Comparison of ENCODE assay signal across 8 cellular contexts in the genomic region with DNA sequence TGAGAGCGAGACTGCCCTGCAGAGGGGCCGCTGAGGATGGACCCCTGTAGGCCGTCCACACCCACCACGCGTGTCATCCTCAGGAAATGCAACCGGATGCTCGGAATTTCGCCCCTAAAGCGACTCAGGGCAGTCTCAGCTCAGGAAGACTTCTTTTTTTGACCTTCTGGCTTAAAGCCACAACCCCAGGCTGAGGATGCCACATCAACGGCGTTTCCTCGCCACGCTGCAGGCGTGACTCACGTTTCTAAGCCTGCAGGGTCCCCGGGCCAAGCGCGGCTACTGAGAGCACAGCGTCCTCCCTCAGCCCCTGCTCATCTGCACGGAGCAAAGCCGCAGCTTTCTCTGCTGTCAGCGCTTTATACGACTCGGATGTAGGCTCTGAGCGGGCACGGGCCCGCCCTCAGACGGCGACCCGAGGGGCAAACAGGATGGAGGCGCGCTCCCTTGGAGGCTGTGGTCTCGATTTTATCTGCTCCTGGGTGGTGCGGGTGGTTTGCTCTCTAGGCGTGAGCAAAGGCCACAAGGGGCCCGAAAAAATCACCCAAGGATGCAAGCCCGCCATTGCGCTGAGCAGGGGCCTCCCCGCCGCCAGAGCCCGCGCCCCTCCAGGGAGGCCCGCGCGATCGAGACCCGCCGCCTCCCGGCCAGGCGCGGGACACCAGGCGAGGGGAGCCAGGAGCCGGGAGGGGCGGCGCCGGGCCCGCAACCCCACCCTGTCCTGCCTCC. TPM values are rescaled to one million over a fixed set of nuclear protein-coding genes. Genes with fewer than 3 reads are reported as not detected.
DNase-seq lines count a peak whose midpoint lies in the region; ATAC-seq, FAIRE-seq and TF ChIP-seq lines count a peak whose summit lies in the region.

No MANE protein-coding gene starts in this region.

- no peak for FAIRE-seq in HepG2 (lab: Jason Lieb, UNC)

- TF ChIP-seq POLR2A in HepG2 (IDR thresholded peaks at IDR 0.05; ENCODE audit: insufficient read depth in 1 of 2, low read depth in 2 of 2, low read length in 2 of 2), result no peak

- H3K9ac ChIP-seq in liver (ENCODE audit: low read depth in 1 of 2, low read length in 2 of 2), result peak overlapping the region; percentile 61 to 90
- no peak overlapping the region for H3K9ac ChIP-seq in HepG2 (ENCODE audit: insufficient read depth, low read depth, low read length)
- peak overlapping the region; percentile 54 for H3K9ac ChIP-seq in endodermal cell (ENCODE audit: extremely low read depth, low read length, poor library complexity, severe bottlenecking)

- H3K4me3 Mint-ChIP-seq in endodermal cell, result peak overlapping the region; percentile 64

- TF ChIP-seq RAD21 in liver (IDR thresholded peaks at IDR 0.05) (peak; percentile 14 to 44), HepG2 (CRISPR knock-in tag; IDR thresholded peaks at IDR 0.05) (no peak)

- peaks cover 0 to 13% (median 5%) of the 10 kb centered on the region in 4 donors for H3K36me3 ChIP-seq in liver (ENCODE audit: control insufficient read depth in 4 of 4, insufficient read depth in 3 of 4, low read depth in 1 of 4, low read length in 3 of 4)
- H3K36me3 ChIP-seq in HepG2 (replicated peaks in 1 of 2; ENCODE audit: control insufficient read depth in 1 of 2, insufficient read depth in 2 of 2, low read length in 2 of 2), result no peaks in the 10 kb centered on the region
- peaks cover 7% of the 10 kb centered on the region for H3K36me3 ChIP-seq in endodermal cell (ENCODE audit: control insufficient read depth, insufficient read depth, low read length)
- no peaks in the 10 kb centered on the region for H3K36me3 ChIP-seq in mucosa of descending colon (ENCODE audit: low read depth)

- DNase-seq in HepG2 (ENCODE audit: low spot score) (no peak), NCI-H226 (peak; percentile 46), endodermal cell (peak; percentile 80), mucosa of descending colon (peak; percentile 66 to 88 (median 78))
- peak; percentile 64 to 72 (median 65) for DNase-seq in activated CD8-positive, alpha-beta memory T cell treated with anti-CD3 and anti-CD28 coated beads for 48 hours (ENCODE audit: low read depth in 2 of 3, low spot score in 2 of 3)
- peak; percentile 78 for DNase-seq in stimulated activated CD8-positive, alpha-beta memory T cell treated with anti-CD3 and anti-CD28 coated beads, Interleukin-4, amount 100 ng/mL, for 24 hours (ENCODE audit: low read depth)

- peak overlapping the region; percentile 49 to 76 (median 69) for H3K4me3 ChIP-seq in liver (ENCODE audit: low read depth in 1 of 3, low read length in 3 of 3)
- no peak overlapping the region for H3K4me3 ChIP-seq in HepG2 (replicated peaks in 1 of 3; ENCODE audit: insufficient read depth in 1 of 3, low read depth in 2 of 3, low read length in 3 of 3)
- H3K4me3 ChIP-seq in endodermal cell (ENCODE audit: low read length), result peak overlapping the region; percentile 84
- H3K4me3 ChIP-seq in mucosa of descending colon, result peak overlapping the region; percentile 30

- in situ Hi-C loops in HepG2 (cut with HindIII; ENCODE audit: extremely low pct_ligation_motif_present, low pct_unique_long_range_greater_than_20kb), result no loop called here

- no peak overlapping the region for H2AFZ ChIP-seq in HepG2 (ENCODE audit: low read length)

- H3K79me2 ChIP-seq in HepG2 (ENCODE audit: insufficient read depth, low read length), result no peaks in the 10 kb centered on the region

- H3K4me2 ChIP-seq in HepG2 (ENCODE audit: low read depth, low read length), result no peak overlapping the region

- no peaks in the 10 kb centered on the region for H4K20me1 ChIP-seq in HepG2 (ENCODE audit: insufficient read depth, low read length)

- CTCF ChIA-PET in HepG2 (lab: Yijun Ruan, JAX; ENCODE audit: low intra/inter-chr PET ratio, low total read pairs), result no interaction called here

- H3K4me1 ChIP-seq in liver (ENCODE audit: control insufficient read depth in 4 of 4, insufficient read depth in 4 of 4, low read length in 3 of 4) (peaks cover 2 to 35% (median 7%) of the 10 kb centered on the region in 4 donors), HepG2 (ENCODE audit: insufficient read depth, low read length) (no peaks in the 10 kb centered on the region), endodermal cell (ENCODE audit: control insufficient read depth, insufficient read depth, low read length) (peaks cover 13% of the 10 kb centered on the region), mucosa of descending colon (ENCODE audit: low read depth) (peaks cover 25% of the 10 kb centered on the region)

- WGBS in liver, result under 1% methylated on average over 57 of the region's 57 CpGs
- 84% methylated on average over 47 of the region's 57 CpGs for WGBS in HepG2 (ENCODE audit: low lambda C conversion rate)
- WGBS in endodermal cell (ENCODE audit: insufficient coverage in 1 of 2, insufficient read length in 1 of 2), 2 experiments, result 12 to 24% methylated on average over 25 to 57 of the region's 57 CpGs

- POLR2A ChIA-PET in HepG2 (lab: Yijun Ruan, JAX), result no interaction called here

- peak overlapping the region; percentile 68 for H3K27ac Mint-ChIP-seq in endodermal cell

- H3K9me3 Mint-ChIP-seq in endodermal cell, result no peaks in the 10 kb centered on the region

- no peak for TF ChIP-seq EP300 in HepG2 (IDR thresholded peaks at IDR 0.05; ENCODE audit: low read depth in 2 of 2, low read length in 2 of 2)
- no peak for TF ChIP-seq EP300 in HepG2 (CRISPR knock-in tag; IDR thresholded peaks at IDR 0.05; ENCODE audit: borderline replicate concordance)

- H3K4me1 Mint-ChIP-seq in endodermal cell, result peaks cover 33% of the 10 kb centered on the region

- no peak; the same call in 2 of the 3 replicates for ATAC-seq in HepG2
- peak; percentile 40 for ATAC-seq in HG02970 (IDR thresholded peaks at IDR 0.05; ENCODE audit: low FRiP score, unreplicated experiment)
- ATAC-seq in mucosa of descending colon, result peak; percentile 53

- H3K27me3 ChIP-seq in liver (ENCODE audit: control insufficient read depth in 4 of 4, insufficient read depth in 4 of 4, low read length in 3 of 4), result no peaks in the 10 kb centered on the region
- peaks cover 0 to 26% of the 10 kb centered on the region in 2 experiments; a peak in 4 of 5 replicates for H3K27me3 ChIP-seq in HepG2 (ENCODE audit: control insufficient read depth in 1 of 2, insufficient read depth in 2 of 2, low read length in 2 of 2)
- H3K27me3 ChIP-seq in endodermal cell (ENCODE audit: control insufficient read depth, insufficient read depth, low read length, poor library complexity, severe bottlenecking), result no peaks in the 10 kb centered on the region

- BruUV-seq in HepG2 (replicated peaks; lab: Mats Ljungman, UMichigan), result no TSS peak

- H3K27me3 Mint-ChIP-seq in endodermal cell (ENCODE audit: insufficient read depth), result peaks cover 3% of the 10 kb centered on the region

- H3K9me3 ChIP-seq in liver (ENCODE audit: control insufficient read depth in 4 of 4, low read length in 3 of 4) (no peaks in the 10 kb centered on the region), HepG2 (ENCODE audit: low read length) (no peaks in the 10 kb centered on the region), endodermal cell (ENCODE audit: control insufficient read depth, low read length) (no peaks in the 10 kb centered on the region), mucosa of descending colon (no peaks in the 10 kb centered on the region)

- H3K27ac ChIP-seq in liver (ENCODE audit: low read depth in 1 of 2, low read length in 2 of 2) (peak overlapping the region; percentile 97 to 98), HepG2 (ENCODE audit: extremely low read length, insufficient read depth, low read length) (no peak overlapping the region), endodermal cell (ENCODE audit: low read depth, low read length) (peak overlapping the region; percentile 88)

- peak; percentile 48 for TF ChIP-seq CTCF in liver (IDR thresholded peaks at IDR 0.05; ENCODE audit: low read depth, low read length, missing input control)
- no peak for TF ChIP-seq CTCF in HepG2 (CRISPR knock-in tag; IDR thresholded peaks at IDR 0.05)
- TF ChIP-seq CTCF in endodermal cell (conservative IDR thresholded peaks at IDR 0.05), result peak; percentile 69
- TF ChIP-seq CTCF in mucosa of descending colon (IDR thresholded peaks at IDR 0.05), result peak; percentile 18

- H3K36me3 Mint-ChIP-seq in endodermal cell (ENCODE audit: low read depth), result peaks cover 15% of the 10 kb centered on the region

- intact Hi-C loops in HepG2 (cut with micrococcal nuclease; ENCODE audit: unreplicated experiment), result no loop called here
- intact Hi-C loops in mucosa of descending colon (cut with DNase I, micrococcal nuclease), result no loop called here

RNA-seq across cellular contexts. Expression of gene INSIG1, which starts 0.7 kb away (rescaled TPM):
- total RNA-seq in liver (100 to 1,000 TPM; 118 to 204 TPM), HepG2 (2016; rRNA removed; fragmentation: Illumina TruSeq; extraction: Trizol) (0.11 and 0.20 TPM in 2 replicates), endodermal cell (10 to 100 TPM; 27.2 to 36.9 TPM), mucosa of descending colon (10 to 100 TPM; 40.1 to 85.1 (median 83.2) TPM)
- polyA plus RNA-seq in liver (100 to 1,000 TPM; 182 to 219 TPM), HepG2 (2011; rRNA removed) (0.07 and 0.16 TPM in 2 replicates)
- total RNA-seq in HepG2 (2016; cell fraction: cytosol; rRNA removed; fragmentation: Illumina TruSeq; extraction: Trizol; ENCODE audit: low read depth), result 0.26 TPM in 1 of 2 replicates, not detected in the other
- total RNA-seq in HepG2 (2016; cell fraction: insoluble cytoplasmic fraction; rRNA removed; fragmentation: Illumina TruSeq; extraction: Trizol), result 0.09 and 0.13 TPM in 2 replicates
- total RNA-seq in HepG2 (2016; cell fraction: membrane; rRNA removed; fragmentation: Illumina TruSeq; extraction: Trizol), result 0.09 and 0.48 TPM in 2 replicates
- total RNA-seq in HepG2 (2016; cell fraction: nucleus; rRNA removed; fragmentation: Illumina TruSeq; extraction: Trizol), result not detected in 2 replicates
- polyA plus RNA-seq in HepG2 (2011; cell fraction: cytosol; rRNA removed), result 0.10 and 0.17 TPM in 2 replicates
- 0.10 and 0.23 TPM in 2 replicates for polyA plus RNA-seq in HepG2 (2011; cell fraction: nucleus; rRNA removed)
- 0.08 and 0.17 TPM in 2 replicates for polyA plus RNA-seq in HepG2 (2012)
- 0.03 TPM in 1 of 2 replicates, not detected in the other for polyA plus RNA-seq in HepG2 (2016; cell fraction: cytosol; fragmentation: Illumina TruSeq; extraction: Trizol; ENCODE audit: low read depth)
- 0.10 TPM in 1 of 2 replicates, not detected in the other for polyA plus RNA-seq in HepG2 (2016; cell fraction: insoluble cytoplasmic fraction; fragmentation: Illumina TruSeq; extraction: Trizol; ENCODE audit: low read depth)
- 0.13 TPM in 1 of 2 replicates, not detected in the other for polyA plus RNA-seq in HepG2 (2016; cell fraction: membrane; fragmentation: Illumina TruSeq; extraction: Trizol; ENCODE audit: low read depth)
- polyA plus RNA-seq in HepG2 (2016; cell fraction: nucleus; fragmentation: Illumina TruSeq; extraction: Trizol; ENCODE audit: insufficient read depth, low read depth), result 0.25 TPM in 1 of 2 replicates, not detected in the other
- 0.60 and 64.4 TPM in 2 replicates for polyA minus RNA-seq in HepG2 (2011; rRNA and poly(A)+ RNA removed; ENCODE audit: low replicate concordance)
- polyA minus RNA-seq in HepG2 (2011; cell fraction: cytosol; rRNA and poly(A)+ RNA removed), result 0.30 and 0.35 TPM in 2 replicates
- polyA minus RNA-seq in HepG2 (2011; cell fraction: nucleus; rRNA and poly(A)+ RNA removed), result 0.25 and 0.52 TPM in 2 replicates
- 77.8 TPM for polyA plus RNA-seq in endodermal cell (2013, experiment 1 of 2)
- 81.3 TPM for polyA plus RNA-seq in endodermal cell (2013, experiment 2 of 2)

Comparison
In these comparisons a context has a peak if more than half of its experiments do, and no peak if none do; other contexts are left out.
1. H3K4me3 ChIP-seq: peak in liver (3 of 3), endodermal cell (single experiment) and mucosa of descending colon (single experiment); none in HepG2 (0 of 3).
2. RNA of gene INSIG1, which starts 0.7 kb away (total RNA-seq): 118 to 204 TPM in liver, 40.1 to 85.1 TPM in mucosa of descending colon and 27.2 to 36.9 TPM in endodermal cell; 0.09 to 0.48 TPM in HepG2; every median in the first group is over 10 times any median in the second.